Comparison of ENCODE assay signal across 18 cellular contexts in genomic region chr2:171069286-171069956, GRCh38.
DNase-seq lines count a peak whose midpoint lies in the region; ATAC-seq, FAIRE-seq and TF ChIP-seq lines count a peak whose summit lies in the region.
"Had no signal": no experiment of that assay in that cellular context is flagged by ENCODE, and none has a peak within 500 bp of the region (broad histone marks: within the 10 kb centered on the region; RNA-seq: fewer than 3 reads in every experiment).

No MANE protein-coding gene starts in this region.

- no peaks in the 10 kb centered on the region for H3K27me3 ChIP-seq in H1 (replicated peaks in 1 of 4; ENCODE audit: control insufficient read depth in 3 of 4, extremely low read depth in 1 of 4, insufficient read depth in 3 of 4, low read length in 3 of 4)
- H3K27me3 ChIP-seq in foreskin keratinocyte = no peaks in the 10 kb centered on the region
- H3K27me3 ChIP-seq: SJSA1 had no signal

- no peak overlapping the region for H4K8ac ChIP-seq in H1 (ENCODE audit: extremely low read depth, insufficient read depth, low read length)

- H3K9ac ChIP-seq in H1 (replicated peaks in 1 of 4; ENCODE audit: extremely low read depth in 1 of 4, low read depth in 3 of 4, low read length in 3 of 4) = no peak overlapping the region

- 90% methylated on average over 8 of the region's 8 CpGs; no CpG with 5 or more reads in 1 of the 2 experiments for WGBS in H1 (ENCODE audit: extremely low coverage in 1 of 2, insufficient coverage in 1 of 2, insufficient read length in 1 of 2, insufficient replicate concordance in 2 of 2, low coverage in 1 of 2, low lambda C conversion rate in 2 of 2, missing lambda C conversion rate in 1 of 2), 2 experiments

- H3K27ac Mint-ChIP-seq in activated naive CD4-positive, alpha-beta T cell treated with anti-CD3 and anti-CD28 coated beads, Interleukin-2, amount 50 U/mL, for 72 hours = no peak overlapping the region
- H3K27ac Mint-ChIP-seq: IgD-negative memory B cell had no signal

- TF ChIP-seq POLR2A in GM12892 (IDR thresholded peaks at IDR 0.05; ENCODE audit: low read depth, low read length) (no peak), H1 (IDR thresholded peaks at IDR 0.05; ENCODE audit: control extremely low read depth in 1 of 2, low read depth in 2 of 2, low read length in 2 of 2) (no peak)

- no peak overlapping the region for H3K18ac ChIP-seq in H1 (ENCODE audit: extremely low read depth, low read length)

- H3K36me3 Mint-ChIP-seq in activated naive CD4-positive, alpha-beta T cell treated with anti-CD3 and anti-CD28 coated beads, Interleukin-2, amount 50 U/mL, for 72 hours = peaks cover 19 to 32% of the 10 kb centered on the region in 2 donors

- H4K91ac ChIP-seq in H1 (replicated peaks; ENCODE audit: insufficient read length, low read length) = no peak overlapping the region

- no peak overlapping the region for H3K23ac ChIP-seq in H1 (ENCODE audit: insufficient read length)

- H2BK5ac ChIP-seq in H1 (ENCODE audit: low read depth, low read length) = no peak overlapping the region

- H2BK12ac ChIP-seq in H1 (ENCODE audit: low read depth, low read length) = no peak overlapping the region

- TF ChIP-seq RAD21 in H1 (IDR thresholded peaks at IDR 0.05 in 1 of 2, conservative IDR thresholded peaks at IDR 0.05 in 1 of 2; ENCODE audit: low read depth in 2 of 2, low read length in 2 of 2) = no peak

- no peak overlapping the region for H3K4me3 ChIP-seq in H1 (ENCODE audit: extremely low read depth in 1 of 4, insufficient read depth in 2 of 4, low read depth in 3 of 4, low read length in 4 of 4)
- H3K4me3 ChIP-seq: PC-9, SJSA1 had no signal

- CTCF ChIA-PET in H1 (lab: Charles Lee; ENCODE audit: partially characterized antibody) = no interaction called here

- H3K23me2 ChIP-seq in H1 (ENCODE audit: low read depth, low read length) = no peaks in the 10 kb centered on the region

- no peaks in the 10 kb centered on the region for H3K9me3 ChIP-seq in H1 (ENCODE audit: insufficient read depth in 2 of 2, low read depth in 1 of 2, low read length in 1 of 2)
- H3K9me3 ChIP-seq: SJSA1 had no signal

- no peaks in the 10 kb centered on the region for H3K79me1 ChIP-seq in H1 (ENCODE audit: low read depth, low read length)

- no peak for TF ChIP-seq EP300 in H1 (IDR thresholded peaks at IDR 0.05; ENCODE audit: borderline replicate concordance in 1 of 2, low read depth in 2 of 2, low read length in 2 of 2)

- POLR2A ChIA-PET in H1 (lab: Charles Lee; ENCODE audit: partially characterized antibody) = no interaction called here

- H2BK20ac ChIP-seq in H1 (ENCODE audit: low read length) = no peak overlapping the region

- no peak overlapping the region for H3K14ac ChIP-seq in H1 (ENCODE audit: insufficient read length)

- peak; percentile 44 for FAIRE-seq in GM12892 (lab: Jason Lieb, UNC)
- FAIRE-seq in H1 (lab: Jason Lieb, UNC) = peak; percentile 32

- H2BK120ac ChIP-seq in H1 (replicated peaks; ENCODE audit: low read depth, low read length) = no peak overlapping the region

- peak; percentile 66 for ATAC-seq in foreskin keratinocyte
- no peak for ATAC-seq in HG03469 (IDR thresholded peaks at IDR 0.05; ENCODE audit: unreplicated experiment)
- ATAC-seq in activated naive CD4-positive, alpha-beta T cell treated with anti-CD3 and anti-CD28 coated beads, Interleukin-2, amount 50 U/mL, for 72 hours = no peak
- ATAC-seq in HG02588 (IDR thresholded peaks at IDR 0.05; ENCODE audit: unreplicated experiment) = no peak
- ATAC-seq: HCT116 had no signal

- DNase-seq in GM12892 (ENCODE audit: insufficient read length) (no peak), MV-4-11 (lab: John Stamatoyannopoulos, UW) (peak; percentile 33), H1 (ENCODE audit: low read depth in 1 of 2, low spot score in 2 of 2) (no peak), foreskin keratinocyte (peak; percentile 32 to 66), hypothalamus (lab: John Stamatoyannopoulos, UW) (no peak)
- DNase-seq in activated naive CD4-positive, alpha-beta T cell treated with anti-CD3 and anti-CD28 coated beads, Interleukin-2, amount 50 U/mL, for 72 hours (ENCODE audit: low spot score in 2 of 2) = no peak
- DNase-seq: COR-L47, DMS153, NCI-H1436 treated with DMSO at 0.1 percent for 48 hours, NCI-H2029 treated with DMSO at 0.1 percent for 48 hours, NCI-H774, PC-9, SW 1271 had no signal

- no peak overlapping the region for H3K56ac ChIP-seq in H1 (replicated peaks; ENCODE audit: insufficient read length, low read depth, low read length)

- no peak overlapping the region for H3K4me2 ChIP-seq in H1 (ENCODE audit: insufficient read depth in 1 of 2, low read depth in 2 of 2, low read length in 2 of 2)
- H3K4me2 ChIP-seq: PC-9 had no signal

- H2BK15ac ChIP-seq in H1 (ENCODE audit: low read length) = no peak overlapping the region

- no peaks in the 10 kb centered on the region for H3K9me3 Mint-ChIP-seq in activated naive CD4-positive, alpha-beta T cell treated with anti-CD3 and anti-CD28 coated beads, Interleukin-2, amount 50 U/mL, for 72 hours
- H3K9me3 Mint-ChIP-seq: IgD-negative memory B cell had no signal

- H3K27ac ChIP-seq in H1 (ENCODE audit: low read depth, low read length) (no peak overlapping the region), foreskin keratinocyte (no peak overlapping the region)
- H3K27ac ChIP-seq: PC-9, SJSA1 had no signal

- peaks cover 0 to 2% of the 10 kb centered on the region in 2 experiments for H4K20me1 ChIP-seq in H1 (replicated peaks in 1 of 2; ENCODE audit: control insufficient read depth in 1 of 2, insufficient read depth in 2 of 2, low read length in 2 of 2)

- H2AFZ ChIP-seq in H1 (ENCODE audit: low read length) = no peak overlapping the region
- H2AFZ ChIP-seq: PC-9 had no signal

- H3K36me3 ChIP-seq in H1 (ENCODE audit: control insufficient read depth in 2 of 4, insufficient read depth in 4 of 4, low read length in 3 of 4) = peaks cover 0 to 4% (median 0%) of the 10 kb centered on the region in 4 experiments; a peak in 2 of 8 replicates

- no peak overlapping the region for H2AK5ac ChIP-seq in H1 (ENCODE audit: low read depth, low read length)

- peaks cover 0 to 33% of the 10 kb centered on the region in 2 experiments; a peak in 2 of 4 replicates for H3K79me2 ChIP-seq in H1 (ENCODE audit: control insufficient read depth in 1 of 2, insufficient read depth in 2 of 2, low read length in 2 of 2)

- no peaks in the 10 kb centered on the region for H3K4me1 ChIP-seq in H1 (replicated peaks in 1 of 4; ENCODE audit: control insufficient read depth in 3 of 4, insufficient read depth in 4 of 4, low read length in 3 of 4)
- H3K4me1 ChIP-seq in foreskin keratinocyte = peaks cover 5% of the 10 kb centered on the region
- H3K4me1 ChIP-seq: SJSA1 had no signal

- no peak overlapping the region for H4K5ac ChIP-seq in H1 (ENCODE audit: insufficient read length, low read depth, low read length)

- H3K4ac ChIP-seq in H1 (replicated peaks; ENCODE audit: insufficient read length, low read depth, low read length) = no peak overlapping the region

- no peak for TF ChIP-seq CTCF in H1 (IDR thresholded peaks at IDR 0.05; ENCODE audit: control extremely low read depth in 1 of 3, insufficient read depth in 1 of 3, low read depth in 1 of 3, low read length in 3 of 3)
- no peak for TF ChIP-seq CTCF in foreskin keratinocyte (conservative IDR thresholded peaks at IDR 0.05)

TF ChIP-seq in H1, 55 proteins besides CTCF, POLR2A, EP300 and RAD21:
- TF ChIP-seq YY1 (IDR thresholded peaks at IDR 0.05; ENCODE audit: low read depth, low read length) (no peak), SAP30 (IDR thresholded peaks at IDR 0.05; ENCODE audit: insufficient read depth, insufficient replicate concordance, low read length) (no peak), SP1 (IDR thresholded peaks at IDR 0.05; ENCODE audit: low read depth, low read length) (no peak), JUN (IDR thresholded peaks at IDR 0.05; ENCODE audit: low read depth, low read length) (no peak), HDAC2 (IDR thresholded peaks at IDR 0.05; ENCODE audit: borderline replicate concordance in 1 of 2, low read depth in 2 of 2, low read length in 2 of 2) (no peak), CBX5 (IDR thresholded peaks at IDR 0.05; ENCODE audit: low read depth, low read length) (no peak), TCF12 (IDR thresholded peaks at IDR 0.05; ENCODE audit: low read depth, low read length) (no peak), TAF1 (IDR thresholded peaks at IDR 0.05; ENCODE audit: low read depth, low read length) (no peak)

Comparison
In these comparisons a context has a peak if more than half of its experiments do, and no peak if none do; other contexts are left out.
1. DNase-seq: peak in MV-4-11 (single experiment) and foreskin keratinocyte (2 of 2); none in GM12892 (single experiment), H1 (0 of 2), hypothalamus (0 of 51) and activated naive CD4-positive, alpha-beta T cell treated with anti-CD3 and anti-CD28 coated beads, Interleukin-2, amount 50 U/mL, for 72 hours (0 of 2).